12 cellular contexts compared by ENCODE assay signal in the genomic region with DNA sequence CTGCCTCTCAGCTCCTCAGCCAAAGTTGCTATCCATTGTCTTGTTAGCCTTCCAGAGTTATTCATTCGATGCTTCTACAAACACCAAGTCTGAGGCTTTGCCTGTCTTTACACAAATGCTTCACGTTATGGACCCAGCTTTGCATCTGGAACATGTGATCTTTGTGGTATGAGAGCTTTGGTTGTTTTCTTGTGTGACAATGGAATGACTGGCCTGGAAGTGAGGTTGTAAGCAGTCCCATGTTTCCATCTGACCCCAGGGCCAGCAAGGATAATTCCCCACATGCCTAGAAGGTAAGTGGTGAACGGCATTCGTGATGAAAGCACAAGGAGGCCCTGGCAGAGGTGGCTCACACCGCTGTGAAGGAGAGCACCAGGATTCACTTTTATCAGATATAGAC.
"Had no signal": no experiment of that assay in that cellular context is flagged by ENCODE, and none has a peak within 500 bp of the region (broad histone marks: within the 10 kb centered on the region; RNA-seq: fewer than 3 reads in every experiment).

No MANE protein-coding gene starts in this region.

- H3K4me3 Mint-ChIP-seq: activated CD4-positive, alpha-beta memory T cell treated with anti-CD3 and anti-CD28 coated beads for 36 hours; activated CD4-positive, alpha-beta T cell treated with anti-CD3 and anti-CD28 coated beads for 36 hours; activated T-cell treated with anti-CD3 and anti-CD28 coated beads, Interleukin-2, amount 50 U/mL, for 4 hours; stimulated activated effector memory CD8-positive, alpha-beta T cell treated with anti-CD3 and anti-CD28 coated beads, Interleukin-12 subunit alpha, Interleukin-12 subunit beta, amount 100 ng/mL, for 72 hours had no signal

- H3K4me1 ChIP-seq: sigmoid colon had no signal

- H3K9me3 ChIP-seq: sigmoid colon had no signal

- H3K9me3 Mint-ChIP-seq: activated CD4-positive, alpha-beta memory T cell treated with anti-CD3 and anti-CD28 coated beads for 36 hours; activated T-cell treated with anti-CD3 and anti-CD28 coated beads, Interleukin-2, amount 50 U/mL, for 4 hours; stimulated activated effector memory CD8-positive, alpha-beta T cell treated with anti-CD3 and anti-CD28 coated beads, Interleukin-12 subunit alpha, Interleukin-12 subunit beta, amount 100 ng/mL, for 72 hours had no signal

- H3K27ac ChIP-seq: sigmoid colon, WERI-Rb-1 had no signal

- H3K4me1 Mint-ChIP-seq: activated CD4-positive, alpha-beta T cell treated with anti-CD3 and anti-CD28 coated beads for 36 hours; stimulated activated effector memory CD8-positive, alpha-beta T cell treated with anti-CD3 and anti-CD28 coated beads, Interleukin-12 subunit alpha, Interleukin-12 subunit beta, amount 100 ng/mL, for 72 hours had no signal

- H3K4me3 ChIP-seq: sigmoid colon had no signal

- H3K36me3 Mint-ChIP-seq: activated CD4-positive, alpha-beta memory T cell treated with anti-CD3 and anti-CD28 coated beads for 36 hours; stimulated activated effector memory CD8-positive, alpha-beta T cell treated with anti-CD3 and anti-CD28 coated beads, Interleukin-12 subunit alpha, Interleukin-12 subunit beta, amount 100 ng/mL, for 72 hours had no signal

- H3K36me3 ChIP-seq: sigmoid colon, WERI-Rb-1 had no signal

- H3K27ac Mint-ChIP-seq: activated CD4-positive, alpha-beta memory T cell treated with anti-CD3 and anti-CD28 coated beads for 36 hours; activated CD4-positive, alpha-beta T cell treated with anti-CD3 and anti-CD28 coated beads for 36 hours; stimulated activated effector memory CD8-positive, alpha-beta T cell treated with anti-CD3 and anti-CD28 coated beads, Interleukin-12 subunit alpha, Interleukin-12 subunit beta, amount 100 ng/mL, for 72 hours had no signal

- DNase-seq: activated CD4-positive, alpha-beta memory T cell treated with anti-CD3 and anti-CD28 coated beads for 36 hours; activated CD4-positive, alpha-beta T cell treated with anti-CD3 and anti-CD28 coated beads for 36 hours; activated effector memory CD4-positive, alpha-beta T cell treated with Interleukin-2 at 50 U/mL for 16 hours; activated naive CD4-positive, alpha-beta T cell treated with anti-CD3 and anti-CD28 coated beads, Interleukin-2, amount 50 U/mL, for 16 hours; activated T-cell treated with anti-CD3 and anti-CD28 coated beads, Interleukin-2, amount 50 U/mL, for 4 hours; hippocampal formation; left ventricle myocardium superior; sigmoid colon; stimulated activated CD4-positive, alpha-beta T cell treated with anti-CD3 and anti-CD28 coated beads, Interleukin-2, amount 100 ng/mL, for 24 hours; T1000; WERI-Rb-1 had no signal
